In the genomic region with DNA sequence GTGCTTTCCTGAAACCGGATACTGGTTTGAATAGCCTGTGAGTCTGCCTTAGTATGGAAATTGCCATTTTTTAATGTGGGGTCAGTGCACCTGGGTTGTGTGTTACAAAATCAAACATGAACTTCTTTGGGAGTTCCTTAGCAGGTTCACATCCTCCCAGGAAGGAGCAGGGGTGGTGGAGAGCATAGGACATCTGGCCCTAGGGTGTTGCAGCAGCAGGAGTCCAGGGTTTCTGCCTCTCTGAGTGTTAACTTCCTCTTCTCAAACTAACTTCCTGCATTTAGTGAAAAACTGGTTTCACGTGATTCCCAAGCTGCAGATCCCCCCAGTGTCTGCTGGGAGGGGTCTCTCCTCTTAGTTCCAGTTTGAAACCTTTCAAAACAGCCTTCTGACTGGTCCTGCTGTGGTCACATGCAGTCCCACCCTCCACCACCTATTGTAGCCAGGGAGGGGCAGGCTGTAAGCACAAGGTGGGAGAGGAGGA, we compare ENCODE assay signal across 8 cellular contexts. TPM values are rescaled to one million over a fixed set of nuclear protein-coding genes. Genes with fewer than 3 reads are reported as not detected.
DNase-seq lines count a peak whose midpoint lies in the region; ATAC-seq and TF ChIP-seq lines count a peak whose summit lies in the region.

No MANE protein-coding gene starts in this region.

- peak overlapping the region in 1 of 2 donors; percentile 93 for H3K27ac ChIP-seq in lung (ENCODE audit: low read depth in 1 of 2, low read length in 1 of 2)
- peak overlapping the region in 1 of 2 donors; percentile 22 for H3K27ac ChIP-seq in uterus

- H3K4me1 ChIP-seq in lung (ENCODE audit: control insufficient read depth in 2 of 2, insufficient read depth in 2 of 2, low read length in 2 of 2): peaks cover 12 to 15% of the 10 kb centered on the region in 2 donors
- H3K4me1 ChIP-seq in uterus: peaks cover 0 to 9% of the 10 kb centered on the region in 2 donors

- H3K27me3 ChIP-seq in lung (ENCODE audit: control insufficient read depth, insufficient read depth): no peaks in the 10 kb centered on the region
- H3K27me3 ChIP-seq in uterus: no peaks in the 10 kb centered on the region

- intact Hi-C loops in uterus (cut with DNase I; ENCODE audit: low total_unique reads): no loop called here

- H3K27me3 Mint-ChIP-seq in T-helper 17 cell: no peaks in the 10 kb centered on the region

- 9 to 22% methylated on average over 2 of the region's 2 CpGs for WGBS in lung, 2 donors

- peak overlapping the region; percentile 70 for H3K4me3 Mint-ChIP-seq in T-helper 17 cell

- H3K4me1 Mint-ChIP-seq in T-helper 17 cell: peaks cover 49% of the 10 kb centered on the region

- peak overlapping the region; percentile 65 for H3K27ac Mint-ChIP-seq in T-helper 17 cell

- peak; percentile 80 for DNase-seq in CD1c-positive myeloid dendritic cell (ENCODE audit: extremely low spot score)
- DNase-seq in T-helper 17 cell: no peak
- no peak for DNase-seq in lung (ENCODE audit: low spot score)
- no peak for DNase-seq in GOT3 (lab: John Stamatoyannopoulos, UW)
- DNase-seq in uterus: no peak

- peaks cover 2% of the 10 kb centered on the region for H3K36me3 Mint-ChIP-seq in T-helper 17 cell (ENCODE audit: low read depth)

- no peaks in the 10 kb centered on the region for H3K9me3 ChIP-seq in T-helper 17 cell (ENCODE audit: control insufficient read depth, low read length, poor library complexity, severe bottlenecking)
- H3K9me3 ChIP-seq in lung (ENCODE audit: control insufficient read depth in 2 of 2, insufficient read depth in 1 of 2, low read length in 1 of 2): no peaks in the 10 kb centered on the region
- H3K9me3 ChIP-seq in uterus: no peaks in the 10 kb centered on the region

- no peak for TF ChIP-seq CTCF in lung (IDR thresholded peaks at IDR 0.05; ENCODE audit: control extremely low read depth, extremely low read depth)
- no peak for TF ChIP-seq CTCF in uterus (IDR thresholded peaks at IDR 0.05)

- no peak overlapping the region for H3K4me3 ChIP-seq in lung
- no peak overlapping the region for H3K4me3 ChIP-seq in uterus

- no peaks in the 10 kb centered on the region for H3K36me3 ChIP-seq in lung (ENCODE audit: control insufficient read depth in 2 of 2, insufficient read depth in 2 of 2, low read length in 2 of 2)
- H3K36me3 ChIP-seq in uterus: no peaks in the 10 kb centered on the region

- TF ChIP-seq POLR2A in uterus (IDR thresholded peaks at IDR 0.05): no peak

- ATAC-seq in GM21515 (IDR thresholded peaks at IDR 0.05; ENCODE audit: unreplicated experiment) (peak; percentile 34), T-helper 17 cell (no peak), lung (ENCODE audit: insufficient read depth, low FRiP score) (peak; percentile 55), GM18861 (IDR thresholded peaks at IDR 0.05; ENCODE audit: unreplicated experiment) (no peak), GM19467 (IDR thresholded peaks at IDR 0.05; ENCODE audit: unreplicated experiment) (no peak)

RNA-seq across cellular contexts. Expression of a gene that starts 7.2 kb away (rescaled TPM):
- total RNA-seq in T-helper 17 cell (10 to 100 TPM; 64.2 to 66.0 TPM), lung (100 to 1,000 TPM in 1 of 2 donors, 10 to 100 TPM in 1; 38.1 to 115 TPM), uterus (100 to 1,000 TPM; 101 to 183 (median 155) TPM)
- polyA plus RNA-seq in lung: 10 to 100 TPM; 29.6 to 77.6 TPM

Comparison
In these comparisons a context has a peak if more than half of its experiments do, and no peak if none do; other contexts are left out.
1. ATAC-seq: peak in GM21515 (single experiment) and lung (single experiment); none in T-helper 17 cell (single experiment), GM18861 (single experiment) and GM19467 (single experiment).